In the genomic region with DNA sequence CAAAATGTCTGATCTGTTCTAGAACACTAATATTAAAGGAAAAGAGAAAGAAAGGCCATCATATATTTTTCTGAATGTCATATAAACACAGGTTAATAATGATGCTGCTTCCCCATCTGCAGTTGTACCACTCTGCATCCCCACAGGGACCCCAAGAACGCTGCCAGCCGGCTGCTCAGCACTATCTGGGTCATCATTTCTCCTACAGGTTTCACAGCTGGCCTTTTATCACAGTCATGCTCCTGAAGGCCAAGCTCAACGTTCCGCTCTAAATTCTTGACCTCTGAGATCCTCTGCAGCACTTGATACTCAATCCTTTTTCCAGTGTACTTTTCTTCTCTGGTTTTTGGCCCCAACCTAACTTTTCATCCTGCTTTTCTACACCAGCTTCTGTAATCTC, we compare ENCODE assay signal across 12 cellular contexts. TPM values are rescaled to one million over a fixed set of nuclear protein-coding genes. Genes with fewer than 3 reads are reported as not detected.
DNase-seq lines count a peak whose midpoint lies in the region; ATAC-seq and TF ChIP-seq lines count a peak whose summit lies in the region.
"Had no signal": no experiment of that assay in that cellular context is flagged by ENCODE, and none has a peak within 500 bp of the region (broad histone marks: within the 10 kb centered on the region; RNA-seq: fewer than 3 reads in every experiment).

No MANE protein-coding gene starts in this region.

- peaks cover 0 to 52% of the 10 kb centered on the region in 2 donors for H3K4me1 ChIP-seq in left lung

- no peak for TF ChIP-seq CTCF in activated CD8-positive, alpha-beta T cell treated with anti-CD3 and anti-CD28 coated beads for 36 hours (IDR thresholded peaks at IDR 0.05)
- TF ChIP-seq CTCF in left lung (IDR thresholded peaks at IDR 0.05), result no peak

- peaks cover 3 to 41% of the 10 kb centered on the region in 2 donors for H3K36me3 ChIP-seq in left lung

- peak overlapping the region; percentile 72 for H3K4me3 Mint-ChIP-seq in activated CD4-positive, alpha-beta T cell treated with anti-CD3 and anti-CD28 coated beads for 36 hours
- H3K4me3 Mint-ChIP-seq in activated CD8-positive, alpha-beta T cell treated with anti-CD3 and anti-CD28 coated beads for 36 hours, result peak overlapping the region; percentile 58
- H3K4me3 Mint-ChIP-seq in stimulated activated naive B cell treated with anti-CD40 and anti-IgM and Interleukin-4, amounts not matched to agents 10 μg/mL and 1 μg/mL and 100 μg/mL, for 72 hours, result peak overlapping the region; percentile 70 to 75

- DNase-seq in activated CD4-positive, alpha-beta T cell treated with anti-CD3 and anti-CD28 coated beads for 36 hours, result no peak
- no peak for DNase-seq in activated CD4-positive, alpha-beta T cell treated with anti-CD3 and anti-CD28 coated beads, Interleukin-2, amount 50 U/mL, for 48 hours
- DNase-seq in activated CD8-positive, alpha-beta T cell treated with anti-CD3 and anti-CD28 coated beads for 36 hours, result no peak
- DNase-seq in left lung (no peak), NCI-H128 (lab: John Stamatoyannopoulos, UW; ENCODE audit: unreplicated experiment) (no peak), superior temporal gyrus (ENCODE audit: extremely low spot score) (no peak), NCI-H2196 (lab: John Stamatoyannopoulos, UW; ENCODE audit: unreplicated experiment) (no peak)
- no peak for DNase-seq in stimulated activated naive B cell treated with anti-CD40 and anti-IgM and Interleukin-4, amounts not matched to agents 10 μg/mL and 1 μg/mL and 100 μg/mL, for 72 hours
- DNase-seq: PC-9 had no signal

- peak overlapping the region; percentile 97 for H3K27ac Mint-ChIP-seq in activated CD4-positive, alpha-beta T cell treated with anti-CD3 and anti-CD28 coated beads for 36 hours
- H3K27ac Mint-ChIP-seq in activated CD8-positive, alpha-beta T cell treated with anti-CD3 and anti-CD28 coated beads for 36 hours, result peak overlapping the region; percentile 79
- peak overlapping the region; percentile 91 for H3K27ac Mint-ChIP-seq in stimulated activated naive B cell treated with anti-CD40 and anti-IgM and Interleukin-4, amounts not matched to agents 10 μg/mL and 1 μg/mL and 100 μg/mL, for 72 hours

- H3K9me3 Mint-ChIP-seq in activated CD4-positive, alpha-beta T cell treated with anti-CD3 and anti-CD28 coated beads for 36 hours (ENCODE audit: low read depth), result no peaks in the 10 kb centered on the region
- H3K9me3 Mint-ChIP-seq in activated CD8-positive, alpha-beta T cell treated with anti-CD3 and anti-CD28 coated beads for 36 hours, result no peaks in the 10 kb centered on the region
- H3K9me3 Mint-ChIP-seq in stimulated activated naive B cell treated with anti-CD40 and anti-IgM and Interleukin-4, amounts not matched to agents 10 μg/mL and 1 μg/mL and 100 μg/mL, for 72 hours, result no peaks in the 10 kb centered on the region

- CTCF ChIA-PET in activated CD4-positive, alpha-beta T cell treated with anti-CD3 and anti-CD28 coated beads for 36 hours (lab: Charles Lee), result no interaction called here
- CTCF ChIA-PET in activated CD8-positive, alpha-beta T cell treated with anti-CD3 and anti-CD28 coated beads for 36 hours (lab: Charles Lee), result interaction anchor here (1.0 to 1.3 kb wide), 4 partner anchors 20 to 111 kb away, joined by 3 read pairs; partner anchors contain the start of gene GTPBP4

- H3K36me3 Mint-ChIP-seq in activated CD4-positive, alpha-beta T cell treated with anti-CD3 and anti-CD28 coated beads for 36 hours (ENCODE audit: low read depth), result peaks cover 57% of the 10 kb centered on the region
- H3K36me3 Mint-ChIP-seq in activated CD8-positive, alpha-beta T cell treated with anti-CD3 and anti-CD28 coated beads for 36 hours (ENCODE audit: low read depth), result peaks cover 57% of the 10 kb centered on the region
- peaks cover 37 to 53% of the 10 kb centered on the region in 2 donors for H3K36me3 Mint-ChIP-seq in stimulated activated naive B cell treated with anti-CD40 and anti-IgM and Interleukin-4, amounts not matched to agents 10 μg/mL and 1 μg/mL and 100 μg/mL, for 72 hours

- H3K4me1 Mint-ChIP-seq in activated CD4-positive, alpha-beta T cell treated with anti-CD3 and anti-CD28 coated beads for 36 hours, result peaks cover 40% of the 10 kb centered on the region
- peaks cover 39% of the 10 kb centered on the region for H3K4me1 Mint-ChIP-seq in activated CD8-positive, alpha-beta T cell treated with anti-CD3 and anti-CD28 coated beads for 36 hours (ENCODE audit: low read depth)
- H3K4me1 Mint-ChIP-seq in stimulated activated naive B cell treated with anti-CD40 and anti-IgM and Interleukin-4, amounts not matched to agents 10 μg/mL and 1 μg/mL and 100 μg/mL, for 72 hours, result peaks cover 28 to 41% of the 10 kb centered on the region in 2 donors

- no peaks in the 10 kb centered on the region for H3K27me3 ChIP-seq in left lung

- POLR2A ChIA-PET in activated CD4-positive, alpha-beta T cell treated with anti-CD3 and anti-CD28 coated beads for 36 hours (lab: Charles Lee), result interaction anchor here (1.5 kb wide), 1 partner anchor 9 kb away, joined by 4 read pairs; no protein-coding TSS in a partner anchor
- POLR2A ChIA-PET in activated CD8-positive, alpha-beta T cell treated with anti-CD3 and anti-CD28 coated beads for 36 hours (lab: Charles Lee), result interaction anchor here (0.7 to 3.9 kb wide), 4 partner anchors 9 to 129 kb away, joined by 3 to 17 read pairs (median 4); partner anchors contain the start of gene WDR37

- intact Hi-C loops in activated CD4-positive, alpha-beta T cell treated with anti-CD3 and anti-CD28 coated beads for 36 hours (cut with DNase I, micrococcal nuclease), result no loop called here
- intact Hi-C loops in activated CD8-positive, alpha-beta T cell treated with anti-CD3 and anti-CD28 coated beads for 36 hours (cut with micrococcal nuclease), result no loop called here
- intact Hi-C loops in left lung (cut with DNase I), result no loop called here

- no peak for ATAC-seq in activated CD4-positive, alpha-beta T cell treated with anti-CD3 and anti-CD28 coated beads for 36 hours
- no peak for ATAC-seq in activated CD8-positive, alpha-beta T cell treated with anti-CD3 and anti-CD28 coated beads for 36 hours
- no peak for ATAC-seq in left lung
- no peak for ATAC-seq in stimulated activated naive B cell treated with anti-CD40 and anti-IgM and Interleukin-4, amounts not matched to agents 10 μg/mL and 1 μg/mL and 100 μg/mL, for 72 hours (replicated peaks)

- peak overlapping the region; percentile 49 to 96 for H3K27ac ChIP-seq in left lung
- H3K27ac ChIP-seq: PC-9 had no signal

- no peaks in the 10 kb centered on the region for H3K9me3 ChIP-seq in left lung

- H3K27me3 Mint-ChIP-seq in activated CD4-positive, alpha-beta T cell treated with anti-CD3 and anti-CD28 coated beads for 36 hours, result no peaks in the 10 kb centered on the region
- H3K27me3 Mint-ChIP-seq in activated CD8-positive, alpha-beta T cell treated with anti-CD3 and anti-CD28 coated beads for 36 hours, result no peaks in the 10 kb centered on the region
- H3K27me3 Mint-ChIP-seq in stimulated activated naive B cell treated with anti-CD40 and anti-IgM and Interleukin-4, amounts not matched to agents 10 μg/mL and 1 μg/mL and 100 μg/mL, for 72 hours, result no peaks in the 10 kb centered on the region

- H3K4me3 ChIP-seq in left lung, result peak overlapping the region in 1 of 2 donors; percentile 34
- H3K4me3 ChIP-seq: PC-9 had no signal

RNA-seq across cellular contexts. Expression of gene IDI1, which starts 4.8 kb away (rescaled TPM):
- 10 to 100 TPM; 40.4 to 66.0 TPM for total RNA-seq in activated CD4-positive, alpha-beta T cell treated with anti-CD3 and anti-CD28 coated beads for 36 hours
- 10 to 100 TPM; 67.7 to 69.5 TPM for total RNA-seq in activated CD8-positive, alpha-beta T cell treated with anti-CD3 and anti-CD28 coated beads for 36 hours
- total RNA-seq in left lung, result 100 to 1,000 TPM in 1 of 2 donors, 10 to 100 TPM in 1; 61.1 to 101 TPM

RNA-seq across cellular contexts. Expression of gene WDR37, which starts 12.0 kb away (rescaled TPM):
- 10 to 100 TPM; 16.3 to 16.8 TPM for total RNA-seq in activated CD4-positive, alpha-beta T cell treated with anti-CD3 and anti-CD28 coated beads for 36 hours
- total RNA-seq in activated CD8-positive, alpha-beta T cell treated with anti-CD3 and anti-CD28 coated beads for 36 hours, result 10 to 100 TPM; 17.2 to 17.9 TPM
- total RNA-seq in left lung, result 10 to 100 TPM; 16.1 to 23.8 TPM

RNA-seq across cellular contexts. Expression of gene IDI2, which starts 18.5 kb away (rescaled TPM):
- not detected for total RNA-seq in activated CD4-positive, alpha-beta T cell treated with anti-CD3 and anti-CD28 coated beads for 36 hours
- total RNA-seq in activated CD8-positive, alpha-beta T cell treated with anti-CD3 and anti-CD28 coated beads for 36 hours, result not detected
- total RNA-seq in left lung, result not detected
- total RNA-seq: glomerular endothelial cell, PC-9, sciatic nerve, urinary bladder had no signal

RNA-seq across cellular contexts. Expression of gene GTPBP4, which starts 55.9 kb away (rescaled TPM):
- 100 to 1,000 TPM; 109 to 116 TPM for total RNA-seq in activated CD4-positive, alpha-beta T cell treated with anti-CD3 and anti-CD28 coated beads for 36 hours
- total RNA-seq in activated CD8-positive, alpha-beta T cell treated with anti-CD3 and anti-CD28 coated beads for 36 hours, result 100 to 1,000 TPM; 119 to 128 TPM
- total RNA-seq in left lung, result 10 to 100 TPM; 33.2 to 46.9 TPM
